In genomic region chr12:62601765-62602444, GRCh38 we compare ENCODE assay signal across 2 cellular contexts.
TF ChIP-seq lines count a peak whose summit lies in the region.

No MANE protein-coding gene starts in this region.

TF ChIP-seq in A549, 52 proteins besides CTCF, POLR2A, EP300 and RAD21 (continued from another document):
- TF ChIP-seq FOSL2 (IDR thresholded peaks at IDR 0.05) = no peak
- peak; percentile 11; the same call in 1 of the 2 replicates for TF ChIP-seq FOSL2 (CRISPR knock-in tag; IDR thresholded peaks at IDR 0.05)
- TF ChIP-seq POLR2AphosphoS2 (conservative IDR thresholded peaks at IDR 0.05; ENCODE audit: low read length) = no peak
- no peak; the same call in 1 of the 2 replicates for TF ChIP-seq FOXS1 (CRISPR knock-in tag; IDR thresholded peaks at IDR 0.05)
- TF ChIP-seq, protein P1, sequence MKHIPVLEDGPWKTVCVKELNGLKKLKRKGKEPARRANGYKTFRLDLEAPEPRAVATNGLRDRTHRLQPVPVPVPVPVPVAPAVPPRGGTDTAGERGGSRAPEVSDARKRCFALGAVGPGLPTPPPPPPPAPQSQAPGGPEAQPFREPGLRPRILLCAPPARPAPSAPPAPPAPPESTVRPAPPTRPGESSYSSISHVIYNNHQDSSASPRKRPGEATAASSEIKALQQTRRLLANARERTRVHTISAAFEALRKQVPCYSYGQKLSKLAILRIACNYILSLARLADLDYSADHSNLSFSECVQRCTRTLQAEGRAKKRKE (CRISPR knock-in tag; IDR thresholded peaks at IDR 0.05; ENCODE audit: low read depth) = no peak

TF ChIP-seq in K562, 482 proteins besides CTCF, POLR2A, EP300 and RAD21 (continued from another document and continues in another):
- TF ChIP-seq ZNF280B (CRISPR knock-in tag; IDR thresholded peaks at IDR 0.05) (no peak), KLF13 (tag; IDR thresholded peaks at IDR 0.05; ENCODE audit: borderline replicate concordance, low read depth) (no peak), SETDB1 (IDR thresholded peaks at IDR 0.05; ENCODE audit: low read length) (no peak), MTF1 (CRISPR knock-in tag; IDR thresholded peaks at IDR 0.05; ENCODE audit: borderline replicate concordance) (no peak), ZNF668 (CRISPR knock-in tag; IDR thresholded peaks at IDR 0.05) (peak; percentile 12), ZNF3 (CRISPR knock-in tag; IDR thresholded peaks at IDR 0.05) (no peak), ZNF830 (CRISPR knock-in tag; IDR thresholded peaks at IDR 0.05) (no peak), FOXM1 (IDR thresholded peaks at IDR 0.05; ENCODE audit: low read depth) (no peak), FOXM1 (CRISPR knock-in tag; IDR thresholded peaks at IDR 0.05; ENCODE audit: low read depth) (no peak), ATF4 (CRISPR knock-in tag; IDR thresholded peaks at IDR 0.05) (no peak), EHMT2 (IDR thresholded peaks at IDR 0.05) (no peak), EP400 (IDR thresholded peaks at IDR 0.05) (no peak), SMARCE1 (IDR thresholded peaks at IDR 0.05) (0 out of 2 replicates have a peak, but pooled peaks have one; percentile 38), CREB5 (CRISPR knock-in tag; IDR thresholded peaks at IDR 0.05) (no peak), ZNF324 (CRISPR knock-in tag; IDR thresholded peaks at IDR 0.05) (no peak), HMGXB4 (CRISPR knock-in tag; IDR thresholded peaks at IDR 0.05) (no peak), HNRNPLL (IDR thresholded peaks at IDR 0.05; ENCODE audit: low read depth, low read length, poor library complexity, severe bottlenecking) (peak; percentile 79), CBFA2T3 (IDR thresholded peaks at IDR 0.05) (no peak), CC2D1A (IDR thresholded peaks at IDR 0.05) (no peak), IRF2 (CRISPR knock-in tag; IDR thresholded peaks at IDR 0.05) (no peak), MAFG (tag; conservative IDR thresholded peaks at IDR 0.05) (no peak), HOXB6 (CRISPR knock-in tag; IDR thresholded peaks at IDR 0.05; ENCODE audit: borderline replicate concordance) (no peak), STAT6 (CRISPR knock-in tag; IDR thresholded peaks at IDR 0.05) (no peak), PHB2 (IDR thresholded peaks at IDR 0.05; ENCODE audit: low read depth) (no peak), GATAD2B (IDR thresholded peaks at IDR 0.05; ENCODE audit: borderline replicate concordance) (no peak), ZNF212 (CRISPR knock-in tag; IDR thresholded peaks at IDR 0.05) (0 out of 2 replicates have a peak, but pooled peaks have one; percentile 2), ARNT (IDR thresholded peaks at IDR 0.05) (no peak), NFE2L1 (tag; IDR thresholded peaks at IDR 0.05; ENCODE audit: borderline replicate concordance, low read depth) (no peak), TRIM24 (IDR thresholded peaks at IDR 0.05) (peak in 1 of 2 experiments; percentile 44; a peak in 1 of 4 replicates), ZNF280A (IDR thresholded peaks at IDR 0.05; ENCODE audit: low read depth, partially characterized antibody) (no peak), NFRKB (IDR thresholded peaks at IDR 0.05; ENCODE audit: low read depth) (no peak), MED1 (CRISPR knock-in tag; IDR thresholded peaks at IDR 0.05; ENCODE audit: borderline replicate concordance) (no peak), HSF4 (CRISPR knock-in tag; IDR thresholded peaks at IDR 0.05; ENCODE audit: borderline replicate concordance) (no peak), ESRRA (IDR thresholded peaks at IDR 0.05; ENCODE audit: borderline replicate concordance, low read depth) (no peak), MYNN (IDR thresholded peaks at IDR 0.05) (no peak), MYNN (CRISPR knock-in tag; IDR thresholded peaks at IDR 0.05) (no peak), ZNF507 (tag; conservative IDR thresholded peaks at IDR 0.05) (no peak), ZNF239 (CRISPR knock-in tag; IDR thresholded peaks at IDR 0.05) (no peak), RNF219 (CRISPR knock-in tag; IDR thresholded peaks at IDR 0.05) (no peak), RBBP5 (IDR thresholded peaks at IDR 0.05; ENCODE audit: borderline replicate concordance, insufficient read depth, low read length, poor library complexity, severe bottlenecking) (no peak)
- TF ChIP-seq, protein P2, sequence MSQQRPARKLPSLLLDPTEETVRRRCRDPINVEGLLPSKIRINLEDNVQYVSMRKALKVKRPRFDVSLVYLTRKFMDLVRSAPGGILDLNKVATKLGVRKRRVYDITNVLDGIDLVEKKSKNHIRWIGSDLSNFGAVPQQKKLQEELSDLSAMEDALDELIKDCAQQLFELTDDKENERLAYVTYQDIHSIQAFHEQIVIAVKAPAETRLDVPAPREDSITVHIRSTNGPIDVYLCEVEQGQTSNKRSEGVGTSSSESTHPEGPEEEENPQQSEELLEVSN (IDR thresholded peaks at IDR 0.05; ENCODE audit: borderline replicate concordance in 1 of 2, extremely low read depth in 1 of 2, insufficient read depth in 1 of 2, insufficient read length in 1 of 2, low read depth in 1 of 2, low read length in 1 of 2, poor library complexity in 1 of 2, severe bottlenecking in 1 of 2) = no peak
- TF ChIP-seq, protein P3, sequence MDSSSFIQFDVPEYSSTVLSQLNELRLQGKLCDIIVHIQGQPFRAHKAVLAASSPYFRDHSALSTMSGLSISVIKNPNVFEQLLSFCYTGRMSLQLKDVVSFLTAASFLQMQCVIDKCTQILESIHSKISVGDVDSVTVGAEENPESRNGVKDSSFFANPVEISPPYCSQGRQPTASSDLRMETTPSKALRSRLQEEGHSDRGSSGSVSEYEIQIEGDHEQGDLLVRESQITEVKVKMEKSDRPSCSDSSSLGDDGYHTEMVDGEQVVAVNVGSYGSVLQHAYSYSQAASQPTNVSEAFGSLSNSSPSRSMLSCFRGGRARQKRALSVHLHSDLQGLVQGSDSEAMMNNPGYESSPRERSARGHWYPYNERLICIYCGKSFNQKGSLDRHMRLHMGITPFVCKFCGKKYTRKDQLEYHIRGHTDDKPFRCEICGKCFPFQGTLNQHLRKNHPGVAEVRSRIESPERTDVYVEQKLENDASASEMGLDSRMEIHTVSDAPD (CRISPR knock-in tag; IDR thresholded peaks at IDR 0.05) = no peak
- TF ChIP-seq, protein P4, sequence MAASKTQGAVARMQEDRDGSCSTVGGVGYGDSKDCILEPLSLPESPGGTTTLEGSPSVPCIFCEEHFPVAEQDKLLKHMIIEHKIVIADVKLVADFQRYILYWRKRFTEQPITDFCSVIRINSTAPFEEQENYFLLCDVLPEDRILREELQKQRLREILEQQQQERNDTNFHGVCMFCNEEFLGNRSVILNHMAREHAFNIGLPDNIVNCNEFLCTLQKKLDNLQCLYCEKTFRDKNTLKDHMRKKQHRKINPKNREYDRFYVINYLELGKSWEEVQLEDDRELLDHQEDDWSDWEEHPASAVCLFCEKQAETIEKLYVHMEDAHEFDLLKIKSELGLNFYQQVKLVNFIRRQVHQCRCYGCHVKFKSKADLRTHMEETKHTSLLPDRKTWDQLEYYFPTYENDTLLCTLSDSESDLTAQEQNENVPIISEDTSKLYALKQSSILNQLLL (CRISPR knock-in tag; IDR thresholded peaks at IDR 0.05; ENCODE audit: borderline replicate concordance) = no peak
- TF ChIP-seq, protein P5, sequence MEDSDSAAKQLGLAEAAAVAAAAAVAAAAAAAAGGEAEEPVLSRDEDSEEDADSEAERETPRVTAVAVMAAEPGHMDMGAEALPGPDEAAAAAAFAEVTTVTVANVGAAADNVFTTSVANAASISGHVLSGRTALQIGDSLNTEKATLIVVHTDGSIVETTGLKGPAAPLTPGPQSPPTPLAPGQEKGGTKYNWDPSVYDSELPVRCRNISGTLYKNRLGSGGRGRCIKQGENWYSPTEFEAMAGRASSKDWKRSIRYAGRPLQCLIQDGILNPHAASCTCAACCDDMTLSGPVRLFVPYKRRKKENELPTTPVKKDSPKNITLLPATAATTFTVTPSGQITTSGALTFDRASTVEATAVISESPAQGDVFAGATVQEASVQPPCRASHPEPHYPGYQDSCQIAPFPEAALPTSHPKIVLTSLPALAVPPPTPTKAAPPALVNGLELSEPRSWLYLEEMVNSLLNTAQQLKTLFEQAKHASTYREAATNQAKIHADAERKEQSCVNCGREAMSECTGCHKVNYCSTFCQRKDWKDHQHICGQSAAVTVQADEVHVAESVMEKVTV (CRISPR knock-in tag; IDR thresholded peaks at IDR 0.05) = no peak
